Comparison of ENCODE assay signal across 23 cellular contexts in genomic region chr6:46204880-46205650, GRCh38. TPM values are rescaled to one million over a fixed set of nuclear protein-coding genes. Genes with fewer than 3 reads are reported as not detected.
"Had no signal": no experiment of that assay in that cellular context is flagged by ENCODE, and none has a peak within 500 bp of the region (broad histone marks: within the 10 kb centered on the region; RNA-seq: fewer than 3 reads in every experiment).

No MANE protein-coding gene starts in this region.

- FAIRE-seq: endothelial cell of umbilical vein, islet of Langerhans, keratinocyte had no signal

- DNase-seq: colonic mucosa; cortex of kidney; effector memory CD4-positive, alpha-beta T cell; esophagus squamous epithelium; foreskin fibroblast; foreskin melanocyte; gastrocnemius medialis; glutamatergic neuron; head of caudate nucleus; heart right ventricle; hippocampal formation; left cardiac atrium; left ventricle myocardium superior; lower lobe of right lung; mesenchymal stem cell; mucosa of descending colon; naive B cell had no signal

- ATAC-seq: gastrocnemius medialis, left cardiac atrium, left lung, left ventricle myocardium superior, lower lobe of right lung, mucosa of descending colon had no signal

- H3K27me3 ChIP-seq: colonic mucosa, esophagus squamous epithelium, gastrocnemius medialis, heart right ventricle, left lung had no signal

- H3K4me3 ChIP-seq: colonic mucosa, esophagus squamous epithelium, gastrocnemius medialis, heart right ventricle, left lung, lower lobe of right lung, mucosa of descending colon had no signal

- H3K9me3 ChIP-seq: colonic mucosa, esophagus squamous epithelium, gastrocnemius medialis, left lung, lower lobe of right lung, mucosa of descending colon had no signal

- H3K36me3 ChIP-seq: colonic mucosa, esophagus squamous epithelium, gastrocnemius medialis, heart right ventricle, left lung, lower lobe of right lung had no signal

- H3K27ac ChIP-seq: colonic mucosa, esophagus squamous epithelium, gastrocnemius medialis, heart right ventricle, left lung, lower lobe of right lung had no signal

- H3K4me1 ChIP-seq: colonic mucosa, esophagus squamous epithelium, heart right ventricle, left lung, lower lobe of right lung had no signal

RNA-seq across cellular contexts. Expression of gene ENPP5, which starts 34.3 kb away (rescaled TPM):
- total RNA-seq: endothelial cell of umbilical vein, glomerular endothelial cell, lung microvascular endothelial cell had no signal
- polyA plus RNA-seq: endothelial cell of umbilical vein had no signal
